In genomic region chr15:38253448-38253847, GRCh38 we compare ENCODE assay signal across 8 cellular contexts. TPM values are rescaled to one million over a fixed set of nuclear protein-coding genes. Genes with fewer than 3 reads are reported as not detected.
A peak's percentile ranks its signal among the peaks of the same experiment; 100 is the strongest.
DNase-seq lines count a peak whose midpoint lies in the region; ATAC-seq and TF ChIP-seq lines count a peak whose summit lies in the region.

No MANE protein-coding gene starts in this region.

- H3K36me3 ChIP-seq in muscle layer of colon (ENCODE audit: insufficient read depth, low read length): no peaks in the 10 kb centered on the region

- no peak for TF ChIP-seq CTCF in RWPE1 (conservative IDR thresholded peaks at IDR 0.05; ENCODE audit: low read depth)
- TF ChIP-seq CTCF in dorsolateral prefrontal cortex (IDR thresholded peaks at IDR 0.05 in 54 of 56, conservative IDR thresholded peaks at IDR 0.05 in 2 of 56; ENCODE audit: low read depth in 1 of 56, partially characterized antibody in 56 of 56): peak in 1 of 56 donors; percentile 0

- H3K27ac Mint-ChIP-seq in activated CD4-positive, alpha-beta T cell treated with anti-CD3 and anti-CD28 coated beads for 36 hours: peak overlapping the region; percentile 69

- H3K27me3 Mint-ChIP-seq in activated CD4-positive, alpha-beta T cell treated with anti-CD3 and anti-CD28 coated beads for 36 hours: peaks cover 26% of the 10 kb centered on the region

- H3K4me1 ChIP-seq in muscle layer of colon (ENCODE audit: insufficient read depth, low read length): peaks cover 18% of the 10 kb centered on the region

- no peaks in the 10 kb centered on the region for H3K9me3 ChIP-seq in muscle layer of colon (ENCODE audit: low read length)

- H3K27ac ChIP-seq in RWPE1: peak overlapping the region; percentile 99
- H3K27ac ChIP-seq in dorsolateral prefrontal cortex: peak overlapping the region in 55 of 59 donors; percentile 89 to 100 (median 98)
- H3K27ac ChIP-seq in muscle layer of colon (ENCODE audit: low read depth, low read length): peak overlapping the region; percentile 93

- CTCF ChIA-PET in activated CD4-positive, alpha-beta T cell treated with anti-CD3 and anti-CD28 coated beads for 36 hours (lab: Charles Lee): interaction anchor here (0.7 to 1.7 kb wide), 8 partner anchors 8 to 452 kb away, joined by 3 to 6 read pairs (median 3); partner anchors contain the start of gene FAM98B
- CTCF ChIA-PET in RWPE1 (lab: Yijun Ruan, JAX): no interaction called here

- ATAC-seq in activated CD4-positive, alpha-beta T cell treated with anti-CD3 and anti-CD28 coated beads for 36 hours: peak; percentile 23
- no peak for ATAC-seq in GM21786 (IDR thresholded peaks at IDR 0.05; ENCODE audit: unreplicated experiment)
- ATAC-seq in GM19351 (IDR thresholded peaks at IDR 0.05; ENCODE audit: unreplicated experiment): no peak

- intact Hi-C loops in activated CD4-positive, alpha-beta T cell treated with anti-CD3 and anti-CD28 coated beads for 36 hours (cut with DNase I, micrococcal nuclease): loop anchor here (2.0 to 10.0 kb wide), 8 partner anchors 43 to 445 kb away; partner anchors contain the start of genes FAM98B (in 1 of the 2) and RASGRP1 (in 1 of the 2)
- intact Hi-C loops in dorsolateral prefrontal cortex (cut with DNase I): loop anchor here (2.0 to 5.0 kb wide), 8 partner anchors 27 to 256 kb away; partner anchors contain the start of gene FAM98B (in 1 of the 2)

- POLR2A ChIA-PET in activated CD4-positive, alpha-beta T cell treated with anti-CD3 and anti-CD28 coated beads for 36 hours (lab: Charles Lee): interaction anchor here (0.6 kb wide), 1 partner anchor 101 kb away, joined by 3 read pairs; no protein-coding TSS in a partner anchor
- POLR2A ChIA-PET in RWPE1 (lab: Yijun Ruan, JAX; ENCODE audit: low non-redundant PET): no interaction called here

- H3K9me3 Mint-ChIP-seq in activated CD4-positive, alpha-beta T cell treated with anti-CD3 and anti-CD28 coated beads for 36 hours (ENCODE audit: low read depth): no peaks in the 10 kb centered on the region

- H3K4me3 Mint-ChIP-seq in activated CD4-positive, alpha-beta T cell treated with anti-CD3 and anti-CD28 coated beads for 36 hours: peak overlapping the region; percentile 85

- H3K27me3 ChIP-seq in dorsolateral prefrontal cortex: no peaks in the 10 kb centered on the region
- no peaks in the 10 kb centered on the region for H3K27me3 ChIP-seq in muscle layer of colon (ENCODE audit: control insufficient read depth in 1 of 2, insufficient read depth in 2 of 2, low read length in 2 of 2)

- H3K4me3 ChIP-seq in dorsolateral prefrontal cortex: peak overlapping the region; percentile 62 to 97 (median 88)
- H3K4me3 ChIP-seq in muscle layer of colon (ENCODE audit: low read depth in 1 of 2, low read length in 2 of 2): peak overlapping the region; percentile 70 to 95

- H3K36me3 Mint-ChIP-seq in activated CD4-positive, alpha-beta T cell treated with anti-CD3 and anti-CD28 coated beads for 36 hours (ENCODE audit: low read depth): no peaks in the 10 kb centered on the region

- peaks cover 25% of the 10 kb centered on the region for H3K4me1 Mint-ChIP-seq in activated CD4-positive, alpha-beta T cell treated with anti-CD3 and anti-CD28 coated beads for 36 hours

- peak; percentile 20 for DNase-seq in activated CD4-positive, alpha-beta T cell treated with anti-CD3 and anti-CD28 coated beads for 36 hours
- no peak for DNase-seq in activated CD4-positive, alpha-beta T cell treated with anti-CD3 and anti-CD28 coated beads, Interleukin-2, amount 50 U/mL, for 1 hour
- DNase-seq in RWPE1 (ENCODE audit: low spot score) (peak; percentile 73), dorsolateral prefrontal cortex (no peak), NCI-H2227 (lab: John Stamatoyannopoulos, UW; ENCODE audit: unreplicated experiment) (no peak)

- H3K9ac ChIP-seq in muscle layer of colon (ENCODE audit: low read length): peak overlapping the region; percentile 56

RNA-seq across cellular contexts. Expression of gene SPRED1, which starts 0.8 kb away (rescaled TPM):
- under 1 TPM; 0.90 to 0.96 TPM for total RNA-seq in activated CD4-positive, alpha-beta T cell treated with anti-CD3 and anti-CD28 coated beads for 36 hours
- 10 to 100 TPM; 32.0 to 67.9 (median 45.7) TPM for total RNA-seq in dorsolateral prefrontal cortex

Comparison
In these comparisons a context has a peak if more than half of its experiments do, and no peak if none do; other contexts are left out.
1. DNase-seq: peak in activated CD4-positive, alpha-beta T cell treated with anti-CD3 and anti-CD28 coated beads for 36 hours (single experiment) and RWPE1 (single experiment); none in activated CD4-positive, alpha-beta T cell treated with anti-CD3 and anti-CD28 coated beads, Interleukin-2, amount 50 U/mL, for 1 hour (single experiment), dorsolateral prefrontal cortex (0 of 10) and NCI-H2227 (single experiment).
2. RNA of gene SPRED1, which starts 0.8 kb away (total RNA-seq): 32.0 to 67.9 TPM in dorsolateral prefrontal cortex; 0.90 to 0.96 TPM in activated CD4-positive, alpha-beta T cell treated with anti-CD3 and anti-CD28 coated beads for 36 hours; every median in the first group is over 10 times any median in the second.
3. Peak in every context shown above with its lines, with median percentiles within 50 percentile points of each other: H3K27ac ChIP-seq.